In the genomic region with DNA sequence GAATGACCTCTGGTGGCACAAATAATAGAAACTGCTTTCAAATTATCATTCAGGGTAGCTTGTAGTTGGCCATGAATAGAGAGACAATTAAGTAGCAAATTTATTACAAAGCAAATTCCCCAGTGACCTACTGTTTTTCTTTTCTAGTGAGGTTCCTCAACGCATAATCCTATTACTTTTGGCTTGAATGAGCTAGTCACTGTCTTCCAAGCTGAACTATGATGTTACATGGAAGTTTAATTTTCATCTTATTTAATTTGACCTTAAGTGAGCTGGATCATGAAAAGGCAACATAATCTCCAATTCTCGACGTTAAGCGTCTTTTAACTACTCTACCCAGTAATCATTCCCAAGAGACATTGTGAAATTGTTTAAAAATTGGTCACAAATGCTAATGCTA, we compare ENCODE assay signal across 9 cellular contexts.
"Had no signal": no experiment of that assay in that cellular context is flagged by ENCODE, and none has a peak within 500 bp of the region (broad histone marks: within the 10 kb centered on the region; RNA-seq: fewer than 3 reads in every experiment).

No MANE protein-coding gene starts in this region.

- H3K27ac ChIP-seq: GM23248 had no signal

- H3K36me3 ChIP-seq: HAP-1 had no signal

- DNase-seq: GM23248, GOT3, H7, H9, HCEC 1CT, HFFc6 had no signal

- H3K9me3 ChIP-seq: HAP-1 had no signal

- ATAC-seq: GM23338, HCT116 had no signal

- H3K4me2 ChIP-seq: GM23338 had no signal

- H2AFZ ChIP-seq: GM23248, GM23338 had no signal

- H3K4me3 ChIP-seq: GM23248, GM23338, HAP-1 had no signal
